ENCODE assay signal across 21 cellular contexts in the genomic region with DNA sequence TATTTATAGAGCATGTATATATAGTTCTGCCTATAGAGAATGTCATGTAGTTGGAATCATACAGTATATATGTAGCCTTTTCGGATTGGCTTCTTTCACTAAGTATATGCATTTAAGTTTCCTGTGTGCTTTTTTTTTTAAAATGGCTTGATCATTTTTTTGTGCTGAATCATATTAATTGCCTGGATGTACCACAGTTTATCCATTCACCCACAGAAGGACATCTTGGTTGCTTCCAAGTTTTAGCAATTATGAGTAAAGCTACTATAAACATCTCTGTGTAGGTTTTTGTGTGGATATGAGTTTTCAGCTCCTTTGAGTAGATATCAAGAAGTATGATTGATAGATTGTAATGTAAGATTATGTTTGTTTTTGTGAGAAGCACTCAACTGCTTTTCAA. TPM values are rescaled to one million over a fixed set of nuclear protein-coding genes. Genes with fewer than 3 reads are reported as not detected.
DNase-seq lines count a peak whose midpoint lies in the region; ATAC-seq and TF ChIP-seq lines count a peak whose summit lies in the region.
"Had no signal": no experiment of that assay in that cellular context is flagged by ENCODE, and none has a peak within 500 bp of the region (broad histone marks: within the 10 kb centered on the region; RNA-seq: fewer than 3 reads in every experiment).

No MANE protein-coding gene starts in this region.

- DNase-seq in SK-N-SH (no peak), RPMI7951 (ENCODE audit: low read depth) (peak; percentile 17), naive B cell (no peak), chondrocyte (ENCODE audit: low spot score) (no peak)
- no peak for DNase-seq in activated T-helper 1 cell treated with anti-CD3 and anti-CD28 coated beads, Interleukin-12 subunit alpha, Interleukin-12 subunit beta, Interleukin-2, Interleukin-4 antibody, amounts not matched to agents 30 ng/mL and 10 ng/mL and 1 ng/mL, durations not matched to agents 14 hours and 24 hours and 36 hours (ENCODE audit: low spot score)
- DNase-seq: Caco-2; CD4-positive, CD25-positive, alpha-beta regulatory T cell; DMS153; MG63; NCI-H1092 treated with DMSO at 0.1 percent for 48 hours; NCI-H2081 treated with DMSO at 0.1 percent for 48 hours; NCI-H524 treated with DMSO at 0.1 percent for 48 hours; RPMI8226; SJCRH30 had no signal

- H3K79me2 ChIP-seq in SK-N-SH (ENCODE audit: insufficient read depth): peaks cover 55% of the 10 kb centered on the region; the same call in 1 of the 2 replicates

- no peaks in the 10 kb centered on the region for H3F3A ChIP-seq in SK-N-SH (replicated peaks; ENCODE audit: insufficient read depth)

- H3K27me3 Mint-ChIP-seq in naive B cell (no peaks in the 10 kb centered on the region), chondrocyte (ENCODE audit: low read depth) (no peaks in the 10 kb centered on the region)
- no peaks in the 10 kb centered on the region for H3K27me3 Mint-ChIP-seq in activated T-helper 1 cell treated with anti-CD3 and anti-CD28 coated beads, Interleukin-12 subunit alpha, Interleukin-12 subunit beta, Interleukin-2, Interleukin-4 antibody, amounts not matched to agents 30 ng/mL and 10 ng/mL and 1 ng/mL, durations not matched to agents 14 hours and 24 hours and 36 hours (ENCODE audit: insufficient read depth)
- H3K27me3 Mint-ChIP-seq: B cell; CD4-positive, CD25-positive, alpha-beta regulatory T cell had no signal

- TF ChIP-seq CTCF in SK-N-SH (IDR thresholded peaks at IDR 0.05): no peak
- no peak for TF ChIP-seq CTCF in chondrocyte (IDR thresholded peaks at IDR 0.05)

- H2AFZ ChIP-seq in SK-N-SH (ENCODE audit: low read depth): no peak overlapping the region
- H2AFZ ChIP-seq: GM23338 had no signal

- H3K4me1 Mint-ChIP-seq in naive B cell: peaks cover 56 to 89% (median 81%) of the 10 kb centered on the region in 3 donors
- H3K4me1 Mint-ChIP-seq in activated T-helper 1 cell treated with anti-CD3 and anti-CD28 coated beads, Interleukin-12 subunit alpha, Interleukin-12 subunit beta, Interleukin-2, Interleukin-4 antibody, amounts not matched to agents 30 ng/mL and 10 ng/mL and 1 ng/mL, durations not matched to agents 14 hours and 24 hours and 36 hours (ENCODE audit: low read depth): peaks cover 27% of the 10 kb centered on the region
- H3K4me1 Mint-ChIP-seq in chondrocyte (ENCODE audit: low read depth): peaks cover 47% of the 10 kb centered on the region

- intact Hi-C loops in activated T-helper 1 cell treated with anti-CD3 and anti-CD28 coated beads, Interleukin-12 subunit alpha, Interleukin-12 subunit beta, Interleukin-2, Interleukin-4 antibody, amounts not matched to agents 30 ng/mL and 10 ng/mL and 1 ng/mL, durations not matched to agents 14 hours and 24 hours and 36 hours (cut with micrococcal nuclease): no loop called here

- no peak for TF ChIP-seq RAD21 in SK-N-SH (IDR thresholded peaks at IDR 0.05; ENCODE audit: low read length)

- no peak overlapping the region for H3K27ac ChIP-seq in SK-N-SH (ENCODE audit: low read depth in 2 of 2, low read length in 1 of 2)
- H3K27ac ChIP-seq: 22Rv1, SJCRH30 had no signal

- no peak overlapping the region for H3K4me3 ChIP-seq in SK-N-SH (ENCODE audit: low read depth in 2 of 2, low read length in 1 of 2)
- H3K4me3 ChIP-seq: GM23338, MG63, SJCRH30 had no signal

- TF ChIP-seq EP300 in SK-N-SH (IDR thresholded peaks at IDR 0.05; ENCODE audit: borderline replicate concordance in 1 of 2, low read depth in 1 of 2, low read length in 1 of 2): no peak

- H4K20me1 ChIP-seq in SK-N-SH (ENCODE audit: insufficient read depth): no peaks in the 10 kb centered on the region; the same call in 1 of the 2 replicates

- WGBS in SK-N-SH (ENCODE audit: low lambda C conversion rate): 88% methylated on average over 1 of the region's 1 CpG

- H3K9me3 ChIP-seq in SK-N-SH: no peaks in the 10 kb centered on the region
- H3K9me3 ChIP-seq: Caco-2, MG63, SJCRH30 had no signal

- CTCF ChIA-PET in SK-N-SH (lab: Yijun Ruan, JAX): no interaction called here

- no peaks in the 10 kb centered on the region for H3K9me2 ChIP-seq in SK-N-SH

- ATAC-seq in SK-N-SH treated with all-trans-retinoic acid at 6 μM for 48 hours (no peak), naive B cell (ENCODE audit: low read depth in 2 of 2) (no peak), HG03159 (IDR thresholded peaks at IDR 0.05; ENCODE audit: unreplicated experiment) (no peak), GM18861 (IDR thresholded peaks at IDR 0.05; ENCODE audit: unreplicated experiment) (no peak)
- ATAC-seq: GM23338 had no signal

- H3K27ac Mint-ChIP-seq in naive B cell (peak overlapping the region in 4 of 6 donors; percentile 11 to 89 (median 56)), chondrocyte (ENCODE audit: unreplicated experiment) (no peak overlapping the region)
- H3K27ac Mint-ChIP-seq in activated T-helper 1 cell treated with anti-CD3 and anti-CD28 coated beads, Interleukin-12 subunit alpha, Interleukin-12 subunit beta, Interleukin-2, Interleukin-4 antibody, amounts not matched to agents 30 ng/mL and 10 ng/mL and 1 ng/mL, durations not matched to agents 14 hours and 24 hours and 36 hours: no peak overlapping the region
- H3K27ac Mint-ChIP-seq: B cell; CD4-positive, CD25-positive, alpha-beta regulatory T cell; GM23338 had no signal

- no peak overlapping the region for H3K9ac ChIP-seq in SK-N-SH

- H3K36me3 Mint-ChIP-seq in naive B cell: no peaks in the 10 kb centered on the region
- H3K36me3 Mint-ChIP-seq in activated T-helper 1 cell treated with anti-CD3 and anti-CD28 coated beads, Interleukin-12 subunit alpha, Interleukin-12 subunit beta, Interleukin-2, Interleukin-4 antibody, amounts not matched to agents 30 ng/mL and 10 ng/mL and 1 ng/mL, durations not matched to agents 14 hours and 24 hours and 36 hours (ENCODE audit: low read depth): peaks cover 3% of the 10 kb centered on the region
- H3K36me3 Mint-ChIP-seq in chondrocyte (ENCODE audit: low read depth): no peaks in the 10 kb centered on the region

- H3K4me1 ChIP-seq in SK-N-SH (ENCODE audit: control insufficient read depth in 1 of 2, insufficient read depth in 2 of 2, low read depth in 1 of 2, low read length in 1 of 2): peaks cover 5 to 10% of the 10 kb centered on the region in 2 experiments; a peak in 2 of 4 replicates
- H3K4me1 ChIP-seq: SJCRH30 had no signal

- no peak overlapping the region for H3K4me3 Mint-ChIP-seq in naive B cell
- H3K4me3 Mint-ChIP-seq in activated T-helper 1 cell treated with anti-CD3 and anti-CD28 coated beads, Interleukin-12 subunit alpha, Interleukin-12 subunit beta, Interleukin-2, Interleukin-4 antibody, amounts not matched to agents 30 ng/mL and 10 ng/mL and 1 ng/mL, durations not matched to agents 14 hours and 24 hours and 36 hours: no peak overlapping the region
- no peak overlapping the region for H3K4me3 Mint-ChIP-seq in chondrocyte (ENCODE audit: unreplicated experiment)
- H3K4me3 Mint-ChIP-seq: B cell; CD4-positive, CD25-positive, alpha-beta regulatory T cell; GM23338 had no signal

- H3K9me3 Mint-ChIP-seq in naive B cell: peaks cover 0 to 1% (median 0%) of the 10 kb centered on the region in 7 donors
- no peaks in the 10 kb centered on the region for H3K9me3 Mint-ChIP-seq in activated T-helper 1 cell treated with anti-CD3 and anti-CD28 coated beads, Interleukin-12 subunit alpha, Interleukin-12 subunit beta, Interleukin-2, Interleukin-4 antibody, amounts not matched to agents 30 ng/mL and 10 ng/mL and 1 ng/mL, durations not matched to agents 14 hours and 24 hours and 36 hours
- H3K9me3 Mint-ChIP-seq in chondrocyte (ENCODE audit: low read depth): no peaks in the 10 kb centered on the region
- H3K9me3 Mint-ChIP-seq: CD4-positive, CD25-positive, alpha-beta regulatory T cell; GM23338 had no signal

- POLR2A ChIA-PET in SK-N-SH (lab: Yijun Ruan, JAX): no interaction called here

- no peaks in the 10 kb centered on the region for H3K27me3 ChIP-seq in SK-N-SH (ENCODE audit: insufficient read depth)
- H3K27me3 ChIP-seq: MG63, SJCRH30 had no signal

- H3K36me3 ChIP-seq in SK-N-SH (replicated peaks in 1 of 2; ENCODE audit: control insufficient read depth in 1 of 2, insufficient read depth in 2 of 2, low read length in 1 of 2): no peaks in the 10 kb centered on the region
- H3K36me3 ChIP-seq: MG63, SJCRH30 had no signal

- H3K4me2 ChIP-seq in SK-N-SH: no peak overlapping the region
- H3K4me2 ChIP-seq: GM23338 had no signal

TF ChIP-seq in SK-N-SH treated with all-trans-retinoic acid at 6 μM for 48 hours, 23 proteins besides CTCF, POLR2A, EP300 and RAD21:
- TF ChIP-seq SNAI2 (CRISPR knock-in tag; IDR thresholded peaks at IDR 0.05): no peak
- peak; percentile 94 for TF ChIP-seq ZNF8 (CRISPR knock-in tag; IDR thresholded peaks at IDR 0.05)

TF ChIP-seq in SK-N-SH, 30 proteins besides CTCF, POLR2A, EP300 and RAD21 (continues in another document):
- TF ChIP-seq GATA2 (CRISPR knock-in tag; IDR thresholded peaks at IDR 0.05): no peak
- TF ChIP-seq, protein P1, sequence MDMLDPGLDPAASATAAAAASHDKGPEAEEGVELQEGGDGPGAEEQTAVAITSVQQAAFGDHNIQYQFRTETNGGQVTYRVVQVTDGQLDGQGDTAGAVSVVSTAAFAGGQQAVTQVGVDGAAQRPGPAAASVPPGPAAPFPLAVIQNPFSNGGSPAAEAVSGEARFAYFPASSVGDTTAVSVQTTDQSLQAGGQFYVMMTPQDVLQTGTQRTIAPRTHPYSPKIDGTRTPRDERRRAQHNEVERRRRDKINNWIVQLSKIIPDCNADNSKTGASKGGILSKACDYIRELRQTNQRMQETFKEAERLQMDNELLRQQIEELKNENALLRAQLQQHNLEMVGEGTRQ (IDR thresholded peaks at IDR 0.05; ENCODE audit: borderline replicate concordance, low read depth, low read length): no peak
- TF ChIP-seq JUND (IDR thresholded peaks at IDR 0.05): no peak
- TF ChIP-seq POLR2AphosphoS5 (IDR thresholded peaks at IDR 0.05; ENCODE audit: low read depth, low read length): no peak
- TF ChIP-seq, protein P2, sequence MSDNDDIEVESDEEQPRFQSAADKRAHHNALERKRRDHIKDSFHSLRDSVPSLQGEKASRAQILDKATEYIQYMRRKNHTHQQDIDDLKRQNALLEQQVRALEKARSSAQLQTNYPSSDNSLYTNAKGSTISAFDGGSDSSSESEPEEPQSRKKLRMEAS (IDR thresholded peaks at IDR 0.05; ENCODE audit: low read depth): no peak
- TF ChIP-seq RCOR1 (IDR thresholded peaks at IDR 0.05; ENCODE audit: low read length): no peak
- no peak for TF ChIP-seq MEF2A (IDR thresholded peaks at IDR 0.05; ENCODE audit: borderline replicate concordance, low read depth)

RNA-seq across cellular contexts. Expression of a gene that starts 23.8 kb away (rescaled TPM):
- polyA plus RNA-seq in SK-N-SH (2012; rRNA removed) (not detected in 2 replicates), naive B cell (ENCODE audit: low read depth in 6 of 6) (1 to 10 TPM in 1 of 6 donors, under 1 TPM in 3, not detected in 2; 0.51 to 1.4 (median 0.84) TPM)
- not detected in 2 replicates for polyA plus RNA-seq in SK-N-SH (2012; cell fraction: cytosol; rRNA removed)
- polyA plus RNA-seq in SK-N-SH (2012; cell fraction: nucleus; rRNA removed): not detected in 2 replicates
- total RNA-seq in RPMI7951 (2014; rRNA removed; shearing (Covaris generic)): not detected in 2 replicates
- total RNA-seq in activated T-helper 1 cell treated with anti-CD3 and anti-CD28 coated beads, Interleukin-12 subunit alpha, Interleukin-12 subunit beta, Interleukin-2, Interleukin-4 antibody, amounts not matched to agents 30 ng/mL and 10 ng/mL and 1 ng/mL, durations not matched to agents 14 hours and 24 hours and 36 hours: 0.29 and 0.66 TPM in 2 replicates
- total RNA-seq in chondrocyte: 0.45 TPM in 1 of 3 replicates, not detected in the others
- total RNA-seq: Caco-2, GM23338, SJCRH30 had no signal
- polyA plus RNA-seq: AG04450; CD4-positive, CD25-positive, alpha-beta regulatory T cell had no signal

Comparison
In these comparisons a context has a peak if more than half of its experiments do, and no peak if none do; other contexts are left out.
1. H3K27ac Mint-ChIP-seq: peak in naive B cell (4 of 6); none in activated T-helper 1 cell treated with anti-CD3 and anti-CD28 coated beads, Interleukin-12 subunit alpha, Interleukin-12 subunit beta, Interleukin-2, Interleukin-4 antibody, amounts not matched to agents 30 ng/mL and 10 ng/mL and 1 ng/mL, durations not matched to agents 14 hours and 24 hours and 36 hours (single experiment) and chondrocyte (single experiment).